7 cellular contexts compared by ENCODE assay signal in genomic region chr17:36844601-36845000, GRCh38.
"Had no signal": no experiment of that assay in that cellular context is flagged by ENCODE, and none has a peak within 500 bp of the region (broad histone marks: within the 10 kb centered on the region; RNA-seq: fewer than 3 reads in every experiment).

No MANE protein-coding gene starts in this region.

- H3K4me1 ChIP-seq: HAP-1 had no signal

- ATAC-seq: HCT116, HepG2 had no signal

- H3K9ac ChIP-seq: GM23248 had no signal

- DNase-seq: GM23248, GOT3, KG1 had no signal

- H3K36me3 ChIP-seq: HAP-1 had no signal

- FAIRE-seq: HepG2 had no signal

- H3K9me3 ChIP-seq: HAP-1 had no signal

- H3K27ac ChIP-seq: GM23248, HL-60 had no signal

- H2AFZ ChIP-seq: GM23248 had no signal

- H3K4me3 ChIP-seq: GM23248, HAP-1 had no signal
